ENCODE assay signal across 12 cellular contexts in the genomic region with DNA sequence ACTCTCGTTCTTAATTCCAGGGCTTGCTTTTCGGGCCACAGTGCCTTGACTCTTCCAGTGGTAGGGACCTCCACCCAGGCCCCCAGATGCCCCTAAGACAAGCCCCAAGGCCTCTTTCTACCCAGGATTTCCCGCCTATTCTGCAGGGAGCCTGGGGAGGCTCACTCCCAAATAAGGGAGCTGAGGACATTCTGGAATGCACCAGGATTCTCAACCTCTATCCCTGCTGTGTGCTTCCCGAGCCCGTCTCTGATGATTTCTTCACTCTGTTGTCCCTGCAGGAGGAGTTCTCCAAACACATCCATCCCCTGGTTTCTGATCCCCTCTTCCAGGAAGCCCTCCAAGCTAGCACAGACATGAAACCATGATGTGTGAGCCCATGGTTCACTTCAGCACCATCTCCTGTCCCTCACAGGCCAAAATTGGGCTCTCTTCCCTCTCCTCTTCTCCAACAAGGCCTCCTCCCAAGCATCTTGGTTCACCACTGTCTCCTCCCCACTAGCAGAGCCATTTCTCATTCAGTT.
A peak's percentile ranks its signal among the peaks of the same experiment; 100 is the strongest.
DNase-seq lines count a peak whose midpoint lies in the region; ATAC-seq, FAIRE-seq and TF ChIP-seq lines count a peak whose summit lies in the region.
"Had no signal": no experiment of that assay in that cellular context is flagged by ENCODE, and none has a peak within 500 bp of the region (broad histone marks: within the 10 kb centered on the region; RNA-seq: fewer than 3 reads in every experiment).

No MANE protein-coding gene starts in this region.

- H3K36me3 Mint-ChIP-seq in chondrocyte (ENCODE audit: low read depth): no peaks in the 10 kb centered on the region
- H3K36me3 Mint-ChIP-seq: CD14-positive monocyte; CD8-positive, alpha-beta T cell had no signal

- intact Hi-C loops in kidney (cut with DNase I) (no loop called here), esophagus muscularis mucosa (cut with DNase I) (no loop called here), Right ventricle myocardium inferior (cut with DNase I) (loop anchor here (10.0 kb wide), 1 partner anchor 59 kb away; no protein-coding TSS in a partner anchor), sciatic nerve (cut with DNase I) (no loop called here)

- no peak for TF ChIP-seq POLR2A in esophagus muscularis mucosa (IDR thresholded peaks at IDR 0.05; ENCODE audit: low read depth)

- WGBS in esophagus muscularis mucosa: 74% methylated on average over 4 of the region's 5 CpGs

- no peak for FAIRE-seq in kidney (lab: Jason Lieb, UNC)

- peak overlapping the region; percentile 46 for H3K27ac Mint-ChIP-seq in chondrocyte (ENCODE audit: unreplicated experiment)
- H3K27ac Mint-ChIP-seq: CD14-positive monocyte; CD8-positive, alpha-beta T cell had no signal

- no peak overlapping the region for H3K27ac ChIP-seq in kidney (ENCODE audit: low read depth in 2 of 2, low read length in 2 of 2)
- no peak overlapping the region for H3K27ac ChIP-seq in esophagus muscularis mucosa (replicated peaks in 1 of 4)

- no peak overlapping the region for H3K9ac ChIP-seq in kidney (ENCODE audit: low read length in 2 of 2)

- no peak for TF ChIP-seq EP300 in esophagus muscularis mucosa (IDR thresholded peaks at IDR 0.05)

- H3K27me3 Mint-ChIP-seq in chondrocyte (ENCODE audit: low read depth): peaks cover 51% of the 10 kb centered on the region

- TF ChIP-seq CTCF in chondrocyte (IDR thresholded peaks at IDR 0.05): no peak
- no peak for TF ChIP-seq CTCF in kidney (IDR thresholded peaks at IDR 0.05; ENCODE audit: borderline replicate concordance, extremely low read depth, insufficient read depth)
- no peak for TF ChIP-seq CTCF in esophagus muscularis mucosa (IDR thresholded peaks at IDR 0.05)

- ATAC-seq in Right ventricle myocardium inferior (no peak), sciatic nerve (no peak)
- ATAC-seq: CD8-positive, alpha-beta T cell had no signal

- no peak overlapping the region for H3K4me3 Mint-ChIP-seq in chondrocyte (ENCODE audit: unreplicated experiment)
- H3K4me3 Mint-ChIP-seq: CD14-positive monocyte; CD8-positive, alpha-beta T cell had no signal

- H3K4me1 ChIP-seq in kidney (ENCODE audit: control insufficient read depth in 1 of 2, insufficient read depth in 1 of 2, low read depth in 1 of 2, low read length in 2 of 2) (no peaks in the 10 kb centered on the region), esophagus muscularis mucosa (no peaks in the 10 kb centered on the region)
- H3K4me1 ChIP-seq: Caco-2 had no signal

- no peak overlapping the region for H3K4me3 ChIP-seq in H7 (ENCODE audit: insufficient read depth, low read depth, low read length)
- no peak overlapping the region for H3K4me3 ChIP-seq in kidney (ENCODE audit: low read length in 2 of 2)
- H3K4me3 ChIP-seq in esophagus muscularis mucosa: no peak overlapping the region

- no peaks in the 10 kb centered on the region for H3K9me3 ChIP-seq in kidney (ENCODE audit: control insufficient read depth in 1 of 2, low read length in 2 of 2)
- peaks cover 0 to 11% (median 8%) of the 10 kb centered on the region in 4 donors for H3K9me3 ChIP-seq in esophagus muscularis mucosa
- H3K9me3 ChIP-seq: Caco-2 had no signal

- H3K4me1 Mint-ChIP-seq in chondrocyte (ENCODE audit: low read depth): no peaks in the 10 kb centered on the region
- H3K4me1 Mint-ChIP-seq: CD14-positive monocyte had no signal

- H3K36me3 ChIP-seq in H7 (replicated peaks; ENCODE audit: control insufficient read depth, insufficient read depth, low read length) (no peaks in the 10 kb centered on the region), kidney (ENCODE audit: control insufficient read depth in 1 of 2, insufficient read depth in 2 of 2, low read length in 2 of 2) (no peaks in the 10 kb centered on the region), esophagus muscularis mucosa (no peaks in the 10 kb centered on the region)

- H3K9me3 Mint-ChIP-seq in chondrocyte (ENCODE audit: low read depth): peaks cover 7% of the 10 kb centered on the region
- H3K9me3 Mint-ChIP-seq: CD8-positive, alpha-beta T cell; H9 had no signal

- H3K27me3 ChIP-seq in H7 (ENCODE audit: control insufficient read depth, insufficient read depth, low read length) (peaks cover 1% of the 10 kb centered on the region), esophagus muscularis mucosa (peaks cover 0 to 34% (median 3%) of the 10 kb centered on the region in 4 donors)

- DNase-seq in ELF-1 (ENCODE audit: low read depth, low spot score) (peak; percentile 13), H7 (peak; percentile 77), chondrocyte (ENCODE audit: low spot score) (no peak), kidney (peak; percentile 32), esophagus muscularis mucosa (ENCODE audit: extremely low spot score) (no peak), Right ventricle myocardium inferior (ENCODE audit: missing footprints) (no peak), sciatic nerve (ENCODE audit: low spot score) (no peak)
- DNase-seq: Caco-2; CD8-positive, alpha-beta T cell; DMS53; H9 had no signal

Comparison
In these comparisons a context has a peak if more than half of its experiments do, and no peak if none do; other contexts are left out.
1. DNase-seq: peak in ELF-1 (single experiment), H7 (single experiment) and kidney (single experiment); none in chondrocyte (single experiment), esophagus muscularis mucosa (single experiment), Right ventricle myocardium inferior (single experiment) and sciatic nerve (single experiment).